8 cellular contexts compared by ENCODE assay signal in genomic region chr17:63621684-63622570, GRCh38. TPM values are rescaled to one million over a fixed set of nuclear protein-coding genes. Genes with fewer than 3 reads are reported as not detected.
DNase-seq lines count a peak whose midpoint lies in the region; ATAC-seq and TF ChIP-seq lines count a peak whose summit lies in the region.

MAP3K3 (plus strand) TSS chr17:63622417; CDS start chr17:63622760, 343 bp downstream.

- peaks cover 10% of the 10 kb centered on the region for H3K4me1 ChIP-seq in prostate gland (replicated peaks)
- H3K4me1 ChIP-seq in urinary bladder (ENCODE audit: insufficient read depth): no peaks in the 10 kb centered on the region

- no peaks in the 10 kb centered on the region for H3K9me3 ChIP-seq in prostate gland

- under 1% methylated on average over 73 of the region's 75 CpGs for WGBS in prostate gland
- under 1% methylated on average over 75 of the region's 75 CpGs for WGBS in urinary bladder

- peak within 1 kb of the TSS; percentile 80 to 87 for H3K27ac ChIP-seq in prostate gland
- peak within 1 kb of the TSS; percentile 94 for H3K27ac ChIP-seq in urinary bladder (ENCODE audit: low read depth)

- H3K36me3 ChIP-seq in prostate gland (no peaks in the 10 kb centered on the region), urinary bladder (ENCODE audit: insufficient read depth) (no peaks in the 10 kb centered on the region)

- ATAC-seq in GM18499 (IDR thresholded peaks at IDR 0.05; ENCODE audit: insufficient read depth, unreplicated experiment) (peak; percentile 92), HG02943 (IDR thresholded peaks at IDR 0.05; ENCODE audit: low read depth, unreplicated experiment) (peak; percentile 90), left ventricle myocardium superior (peak; percentile 95)

- H3K4me3 ChIP-seq in prostate gland (peak within 1 kb of the TSS; percentile 55 to 78), urinary bladder (ENCODE audit: low read depth, low read length) (peak within 1 kb of the TSS; percentile 99)

- intact Hi-C loops in T-helper 2 cell treated with Interferon-gamma antibody and Interleukin-4, amounts not matched to agents 100 ng/mL and 5 ng/mL, for 36 hours (cut with micrococcal nuclease): loop anchor here (1.0 to 5.0 kb wide), 8 partner anchors 22 to 885 kb away; partner anchors contain the start of genes CEP95, DCAF7, DDX42 and DDX5
- intact Hi-C loops in left ventricle myocardium superior (cut with micrococcal nuclease): no loop called here
- intact Hi-C loops in prostate gland (cut with DNase I): loop anchor here (5.0 kb wide), 3 partner anchors 70 to 225 kb away; partner anchors contain the start of gene DCAF7

- H3K27me3 ChIP-seq in prostate gland (replicated peaks; ENCODE audit: insufficient read depth): no peaks in the 10 kb centered on the region

- DNase-seq in NCI-H187 treated with DMSO at 0.1 percent for 48 hours (lab: John Stamatoyannopoulos, UW) (peak; percentile 99), anterior cingulate cortex (lab: John Stamatoyannopoulos, UW) (peak; percentile 90 to 100 (median 100)), left ventricle myocardium superior (peak; percentile 99), prostate gland (ENCODE audit: low spot score) (peak; percentile 100)

- peak in 2 of 4 experiments; percentile 39 to 57 for TF ChIP-seq CTCF in prostate gland (IDR thresholded peaks at IDR 0.05)

- peak; percentile 86 for TF ChIP-seq POLR2A in prostate gland (IDR thresholded peaks at IDR 0.05)

RNA-seq across cellular contexts. Expression of gene MAP3K3, which starts in this region (rescaled TPM):
- total RNA-seq in T-helper 2 cell treated with Interferon-gamma antibody and Interleukin-4, amounts not matched to agents 100 ng/mL and 5 ng/mL, for 36 hours: 27.1 and 28.5 TPM in 2 replicates
- total RNA-seq in left ventricle myocardium superior (36.9 TPM), prostate gland (10 to 100 TPM; 44.0 to 72.0 TPM), urinary bladder (40.5 TPM)
- polyA plus RNA-seq in urinary bladder: 40.9 TPM

Comparison
In these comparisons a context has a peak if more than half of its experiments do, and no peak if none do; other contexts are left out.
1. Peak in every context shown above with its lines: DNase-seq, ATAC-seq, H3K4me3 ChIP-seq and H3K27ac ChIP-seq.